Comparison of ENCODE assay signal across 8 cellular contexts in the genomic region with DNA sequence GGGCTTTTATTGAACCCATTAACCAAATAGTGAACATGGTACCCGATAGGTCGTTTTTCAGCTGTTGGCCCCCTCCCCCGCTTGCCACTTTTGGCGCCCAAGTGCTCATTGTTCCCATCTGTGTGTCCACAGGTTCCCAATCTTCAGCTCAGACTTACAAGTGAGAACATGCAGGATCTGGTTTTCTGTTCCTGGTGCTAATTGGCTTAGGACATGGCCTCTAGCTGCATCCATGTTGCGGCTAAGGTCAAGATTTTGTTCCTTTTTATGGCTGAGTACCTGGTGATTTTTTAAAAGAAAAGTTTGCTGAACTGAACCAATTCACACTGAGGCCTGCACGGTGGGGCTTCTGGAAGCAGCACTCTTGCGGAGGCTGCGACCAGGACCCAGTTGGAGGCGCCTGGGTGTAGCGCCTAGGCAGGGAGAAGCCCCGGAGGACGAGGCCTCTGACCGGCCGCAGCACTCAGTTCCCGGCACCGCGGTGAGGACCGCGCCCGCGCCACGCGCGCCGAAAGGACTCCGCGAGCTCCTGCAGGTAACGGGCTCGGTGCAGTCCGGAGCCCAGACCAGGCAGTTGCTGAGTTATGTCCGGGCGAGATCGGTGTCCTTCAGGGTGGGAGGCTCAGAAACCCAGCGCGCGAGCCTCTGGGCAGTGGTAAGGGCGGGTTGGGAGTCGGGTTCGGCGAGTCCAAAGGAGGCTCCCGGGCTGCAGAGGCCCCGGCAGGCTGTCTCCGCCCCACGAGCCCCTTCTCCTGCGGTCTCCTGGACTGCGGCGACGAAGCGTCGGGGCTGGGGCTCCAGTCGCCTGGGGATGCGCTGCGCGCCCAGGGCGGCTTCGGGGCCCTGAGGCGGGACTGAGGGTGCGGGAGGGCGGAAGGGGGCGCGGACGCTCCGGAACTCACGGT. TPM values are rescaled to one million over a fixed set of nuclear protein-coding genes. Genes with fewer than 3 reads are reported as not detected.
DNase-seq lines count a peak whose midpoint lies in the region; ATAC-seq and TF ChIP-seq lines count a peak whose summit lies in the region.

No MANE protein-coding gene starts in this region.

- H3K36me3 Mint-ChIP-seq in mesothelial cell of epicardium, result no peaks in the 10 kb centered on the region

- H3K9me3 ChIP-seq in endocrine pancreas (ENCODE audit: control insufficient read depth, low read length) (no peaks in the 10 kb centered on the region), aorta (ENCODE audit: control insufficient read depth, low read length) (no peaks in the 10 kb centered on the region)

- intact Hi-C loops in aorta (cut with DNase I), result loop anchor here in 1 of 2 donors (2.0 kb wide), 1 partner anchor 50 kb away; no protein-coding TSS in a partner anchor

- H3K27me3 Mint-ChIP-seq in mesothelial cell of epicardium (ENCODE audit: low read depth), result peaks cover 28% of the 10 kb centered on the region

- H3K9ac ChIP-seq in endocrine pancreas (ENCODE audit: control insufficient read depth, insufficient read depth, low read length), result peak overlapping the region; percentile 32

- peaks cover 10% of the 10 kb centered on the region for H3K4me1 Mint-ChIP-seq in mesothelial cell of epicardium

- H3K36me3 ChIP-seq in endocrine pancreas (ENCODE audit: control insufficient read depth, insufficient read depth, low read length) (no peaks in the 10 kb centered on the region), aorta (ENCODE audit: control insufficient read depth in 1 of 2, insufficient read depth in 2 of 2, low read length in 1 of 2) (no peaks in the 10 kb centered on the region)

- DNase-seq in COLO668 (lab: John Stamatoyannopoulos, UW; ENCODE audit: unreplicated experiment) (peak; percentile 40), NCI-H2227 treated with DMSO at 0.1 percent for 48 hours (lab: John Stamatoyannopoulos, UW) (peak; percentile 34), mesothelial cell of epicardium (ENCODE audit: low spot score in 2 of 2, unreplicated experiment in 2 of 2) (peak; percentile 27 to 49), aorta (peak; percentile 55 to 78), SHP77 treated with DMSO at 0.1 percent for 48 hours (lab: John Stamatoyannopoulos, UW) (no peak), SIG-M5 treated with dmso at 0.1 percent for 504 hours (lab: John Stamatoyannopoulos, UW; ENCODE audit: unreplicated experiment) (no peak)

- no peaks in the 10 kb centered on the region for H3K9me3 Mint-ChIP-seq in mesothelial cell of epicardium

- no peak for TF ChIP-seq CTCF in mesothelial cell of epicardium (IDR thresholded peaks at IDR 0.05; ENCODE audit: unreplicated experiment)

- H3K4me3 ChIP-seq in endocrine pancreas (ENCODE audit: control insufficient read depth, insufficient read depth, low read length), result no peak overlapping the region
- H3K4me3 ChIP-seq in aorta (ENCODE audit: low read length in 2 of 2), result peak overlapping the region; percentile 51 to 55

- H3K4me1 ChIP-seq in endocrine pancreas (ENCODE audit: control insufficient read depth, insufficient read depth, low read length) (no peaks in the 10 kb centered on the region), aorta (ENCODE audit: control insufficient read depth in 1 of 2, insufficient read depth in 2 of 2, low read length in 2 of 2) (no peaks in the 10 kb centered on the region)

- ATAC-seq in aorta (ENCODE audit: low FRiP score) (peak; percentile 59), HG03342 (IDR thresholded peaks at IDR 0.05; ENCODE audit: unreplicated experiment) (no peak)

- 9 to 10% methylated on average over 61 to 64 of the region's 64 CpGs for WGBS in aorta, 2 donors

- H3K27ac Mint-ChIP-seq in mesothelial cell of epicardium, result no peak overlapping the region

- peak overlapping the region; percentile 76 for H3K4me3 Mint-ChIP-seq in mesothelial cell of epicardium

- no peaks in the 10 kb centered on the region for H3K27me3 ChIP-seq in endocrine pancreas (ENCODE audit: control insufficient read depth, insufficient read depth, low read length)
- no peaks in the 10 kb centered on the region for H3K27me3 ChIP-seq in aorta (ENCODE audit: control insufficient read depth in 1 of 2, insufficient read depth in 2 of 2, low read length in 1 of 2)

- no peak overlapping the region for H3K27ac ChIP-seq in aorta (ENCODE audit: low read depth in 1 of 2, low read length in 2 of 2)

RNA-seq across cellular contexts. Expression of gene SLC25A4, which starts 15.8 kb away (rescaled TPM):
- total RNA-seq in mesothelial cell of epicardium (24.3 to 27.5 TPM (median 25.4 TPM) in 3 replicates), aorta (100 to 1,000 TPM in 1 of 2 donors, 10 to 100 TPM in 1; 72.6 to 119 TPM)
- polyA plus RNA-seq in aorta, result 10 to 100 TPM; 89.2 to 95.4 TPM

Comparison
In these comparisons a context has a peak if more than half of its experiments do, and no peak if none do; other contexts are left out.
1. DNase-seq: peak in COLO668 (single experiment), NCI-H2227 treated with DMSO at 0.1 percent for 48 hours (single experiment), mesothelial cell of epicardium (2 of 2) and aorta (2 of 2); none in SHP77 treated with DMSO at 0.1 percent for 48 hours (single experiment) and SIG-M5 treated with dmso at 0.1 percent for 504 hours (single experiment).